In the genomic region with DNA sequence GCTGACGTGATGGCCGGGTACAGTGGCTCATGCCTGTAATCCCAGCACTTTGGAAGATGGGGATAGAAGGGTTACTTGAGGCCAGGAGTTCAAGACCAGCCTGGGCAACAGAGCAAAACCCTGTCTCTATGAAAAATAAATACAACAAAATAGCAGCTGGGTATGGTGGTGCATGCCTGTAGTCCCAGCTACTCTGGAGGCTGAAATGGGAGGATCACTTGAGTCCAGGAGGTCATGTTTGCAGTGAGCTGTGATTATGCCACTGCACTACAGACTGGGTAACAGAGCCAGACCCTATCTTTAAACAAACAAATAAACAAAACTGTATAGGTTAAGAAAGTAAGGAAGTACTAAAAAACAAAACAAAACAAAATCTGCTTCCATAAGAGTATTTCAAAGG, we compare ENCODE assay signal across 6 cellular contexts.
"Had no signal": no experiment of that assay in that cellular context is flagged by ENCODE, and none has a peak within 500 bp of the region (broad histone marks: within the 10 kb centered on the region; RNA-seq: fewer than 3 reads in every experiment).

No MANE protein-coding gene starts in this region.

- H3K9ac ChIP-seq: KMS-11 had no signal

- DNase-seq: IMR-90, KBM-7, KG1 had no signal

- H3K4me2 ChIP-seq: KMS-11 had no signal

- ATAC-seq: K562 had no signal

- H3K27ac ChIP-seq: HL-60, KMS-11 had no signal

- H3K4me3 ChIP-seq: K562 had no signal

- FAIRE-seq: K562 had no signal
